ENCODE assay signal across 10 cellular contexts in genomic region chr2:121018136-121019057, GRCh38.
DNase-seq lines count a peak whose midpoint lies in the region; ATAC-seq and TF ChIP-seq lines count a peak whose summit lies in the region.
"Had no signal": no experiment of that assay in that cellular context is flagged by ENCODE, and none has a peak within 500 bp of the region (broad histone marks: within the 10 kb centered on the region; RNA-seq: fewer than 3 reads in every experiment).

No MANE protein-coding gene starts in this region.

- TF ChIP-seq CTCF in omental fat pad (IDR thresholded peaks at IDR 0.05): no peak

- H3K27ac ChIP-seq in iPS DF 6.9 (ENCODE audit: low read length): no peak overlapping the region

- WGBS in iPS DF 6.9 (ENCODE audit: insufficient coverage, insufficient read length): no CpG with 5 or more reads among the region's 45 CpGs

- peaks cover 4% of the 10 kb centered on the region for H3K4me1 ChIP-seq in iPS DF 6.9 (ENCODE audit: control insufficient read depth, insufficient read depth, low read length)

- H3K27ac Mint-ChIP-seq in activated T-helper 1 cell treated with anti-CD3 and anti-CD28 coated beads, Interleukin-12 subunit alpha, Interleukin-12 subunit beta, Interleukin-2, Interleukin-4 antibody, amounts not matched to agents 30 ng/mL and 10 ng/mL and 1 ng/mL, durations not matched to agents 14 hours and 24 hours and 36 hours: no peak overlapping the region
- H3K27ac Mint-ChIP-seq: T-helper 17 cell had no signal

- H3K4me1 Mint-ChIP-seq in activated T-helper 1 cell treated with anti-CD3 and anti-CD28 coated beads, Interleukin-12 subunit alpha, Interleukin-12 subunit beta, Interleukin-2, Interleukin-4 antibody, amounts not matched to agents 30 ng/mL and 10 ng/mL and 1 ng/mL, durations not matched to agents 14 hours and 24 hours and 36 hours (ENCODE audit: low read depth): no peaks in the 10 kb centered on the region
- H3K4me1 Mint-ChIP-seq: T-helper 17 cell had no signal

- no peak overlapping the region for H3K4me3 ChIP-seq in iPS DF 6.9 (ENCODE audit: low read length)

- DNase-seq in COLO668 (lab: John Stamatoyannopoulos, UW; ENCODE audit: unreplicated experiment) (peak; percentile 61), astrocyte of the hippocampus (ENCODE audit: low read depth, low spot score) (peak; percentile 66), iPS DF 6.9 (ENCODE audit: low read depth, low spot score) (peak; percentile 41), omental fat pad (ENCODE audit: low spot score) (no peak), activated gamma-delta T cell treated with Interleukin-2 at 50 U/mL for 16 hours (no peak), NCI-H526 (lab: John Stamatoyannopoulos, UW) (no peak)
- DNase-seq in activated T-helper 1 cell treated with anti-CD3 and anti-CD28 coated beads, Interleukin-12 subunit alpha, Interleukin-12 subunit beta, Interleukin-2, Interleukin-4 antibody, amounts not matched to agents 30 ng/mL and 10 ng/mL and 1 ng/mL, durations not matched to agents 14 hours and 24 hours and 36 hours (ENCODE audit: low spot score): no peak
- DNase-seq: kidney glomerular epithelial cell, T-helper 17 cell had no signal

- H3K9me3 ChIP-seq in iPS DF 6.9 (ENCODE audit: control insufficient read depth, insufficient read depth, low read length): no peaks in the 10 kb centered on the region

- H3K36me3 ChIP-seq in iPS DF 6.9 (ENCODE audit: control insufficient read depth, insufficient read depth, low read length): no peaks in the 10 kb centered on the region

- intact Hi-C loops in activated T-helper 1 cell treated with anti-CD3 and anti-CD28 coated beads, Interleukin-12 subunit alpha, Interleukin-12 subunit beta, Interleukin-2, Interleukin-4 antibody, amounts not matched to agents 30 ng/mL and 10 ng/mL and 1 ng/mL, durations not matched to agents 14 hours and 24 hours and 36 hours (cut with micrococcal nuclease): no loop called here

- no peaks in the 10 kb centered on the region for H3K9me3 Mint-ChIP-seq in activated T-helper 1 cell treated with anti-CD3 and anti-CD28 coated beads, Interleukin-12 subunit alpha, Interleukin-12 subunit beta, Interleukin-2, Interleukin-4 antibody, amounts not matched to agents 30 ng/mL and 10 ng/mL and 1 ng/mL, durations not matched to agents 14 hours and 24 hours and 36 hours

- no peaks in the 10 kb centered on the region for H3K36me3 Mint-ChIP-seq in activated T-helper 1 cell treated with anti-CD3 and anti-CD28 coated beads, Interleukin-12 subunit alpha, Interleukin-12 subunit beta, Interleukin-2, Interleukin-4 antibody, amounts not matched to agents 30 ng/mL and 10 ng/mL and 1 ng/mL, durations not matched to agents 14 hours and 24 hours and 36 hours (ENCODE audit: low read depth)

- H3K27me3 Mint-ChIP-seq in activated T-helper 1 cell treated with anti-CD3 and anti-CD28 coated beads, Interleukin-12 subunit alpha, Interleukin-12 subunit beta, Interleukin-2, Interleukin-4 antibody, amounts not matched to agents 30 ng/mL and 10 ng/mL and 1 ng/mL, durations not matched to agents 14 hours and 24 hours and 36 hours (ENCODE audit: insufficient read depth): no peaks in the 10 kb centered on the region

- ATAC-seq in omental fat pad (ENCODE audit: low FRiP score): peak; percentile 70
- ATAC-seq in GM18517 (IDR thresholded peaks at IDR 0.05; ENCODE audit: unreplicated experiment): no peak
- ATAC-seq: T-helper 17 cell had no signal

- H3K27me3 ChIP-seq in iPS DF 6.9 (ENCODE audit: control insufficient read depth, insufficient read depth, low read length): no peaks in the 10 kb centered on the region

- H3K4me3 Mint-ChIP-seq in activated T-helper 1 cell treated with anti-CD3 and anti-CD28 coated beads, Interleukin-12 subunit alpha, Interleukin-12 subunit beta, Interleukin-2, Interleukin-4 antibody, amounts not matched to agents 30 ng/mL and 10 ng/mL and 1 ng/mL, durations not matched to agents 14 hours and 24 hours and 36 hours: no peak overlapping the region
- H3K4me3 Mint-ChIP-seq: T-helper 17 cell had no signal

Comparison
In these comparisons a context has a peak if more than half of its experiments do, and no peak if none do; other contexts are left out.
1. DNase-seq: peak in COLO668 (single experiment), astrocyte of the hippocampus (single experiment) and iPS DF 6.9 (single experiment); none in omental fat pad (single experiment), activated T-helper 1 cell treated with anti-CD3 and anti-CD28 coated beads, Interleukin-12 subunit alpha, Interleukin-12 subunit beta, Interleukin-2, Interleukin-4 antibody, amounts not matched to agents 30 ng/mL and 10 ng/mL and 1 ng/mL, durations not matched to agents 14 hours and 24 hours and 36 hours (single experiment), activated gamma-delta T cell treated with Interleukin-2 at 50 U/mL for 16 hours (single experiment) and NCI-H526 (0 of 2).